ENCODE assay signal across 21 cellular contexts in the genomic region with DNA sequence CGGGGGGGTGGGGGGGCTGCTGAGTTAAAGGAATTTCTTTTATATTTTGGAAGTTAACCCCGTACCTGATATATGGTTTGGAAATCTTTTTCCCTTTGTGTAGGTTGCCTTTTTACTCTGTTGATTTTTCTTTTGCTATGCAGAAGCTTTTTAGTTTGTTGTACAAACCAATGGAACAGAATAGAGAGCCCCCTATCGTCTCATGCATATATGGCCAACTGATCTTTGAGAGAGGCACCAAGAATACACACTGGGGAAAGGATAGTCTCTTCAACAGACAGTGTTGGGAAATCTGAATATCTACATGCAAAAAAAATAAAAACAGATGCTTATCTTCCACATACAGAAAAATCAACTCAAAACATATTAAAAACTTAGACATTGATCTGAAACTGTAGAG.
DNase-seq lines count a peak whose midpoint lies in the region; ATAC-seq, FAIRE-seq and TF ChIP-seq lines count a peak whose summit lies in the region.
"Had no signal": no experiment of that assay in that cellular context is flagged by ENCODE, and none has a peak within 500 bp of the region (broad histone marks: within the 10 kb centered on the region; RNA-seq: fewer than 3 reads in every experiment).

No MANE protein-coding gene starts in this region.

- no peak overlapping the region for H3K4me3 ChIP-seq in epithelial cell of proximal tubule (ENCODE audit: low read depth, low read length)
- no peak overlapping the region for H3K4me3 ChIP-seq in smooth muscle cell
- H3K4me3 ChIP-seq: psoas muscle, transverse colon had no signal

- no peaks in the 10 kb centered on the region for H4K20me1 ChIP-seq in smooth muscle cell (ENCODE audit: low read depth)

- peaks cover 1% of the 10 kb centered on the region for H3K4me1 Mint-ChIP-seq in glutamatergic neuron (ENCODE audit: low read depth, unreplicated experiment)
- H3K4me1 Mint-ChIP-seq: CD14-positive monocyte; stimulated activated effector memory CD8-positive, alpha-beta T cell treated with anti-CD3 and anti-CD28 coated beads, Interleukin-12 subunit alpha, Interleukin-12 subunit beta, amount 100 ng/mL, for 72 hours had no signal

- no peak overlapping the region for H3K27ac Mint-ChIP-seq in glutamatergic neuron (ENCODE audit: unreplicated experiment)
- H3K27ac Mint-ChIP-seq: CD14-positive monocyte; stimulated activated effector memory CD8-positive, alpha-beta T cell treated with anti-CD3 and anti-CD28 coated beads, Interleukin-12 subunit alpha, Interleukin-12 subunit beta, amount 100 ng/mL, for 72 hours had no signal

- no peaks in the 10 kb centered on the region for H3K27me3 ChIP-seq in smooth muscle cell (ENCODE audit: low read depth)
- H3K27me3 ChIP-seq: transverse colon had no signal

- H3K27me3 Mint-ChIP-seq in glutamatergic neuron (ENCODE audit: unreplicated experiment), result no peaks in the 10 kb centered on the region

- no peak overlapping the region for H3K27ac ChIP-seq in smooth muscle cell (ENCODE audit: low read depth)
- H3K27ac ChIP-seq: psoas muscle, transverse colon had no signal

- no peak overlapping the region for H2AFZ ChIP-seq in smooth muscle cell (ENCODE audit: low read depth)

- ATAC-seq in HG02763 (IDR thresholded peaks at IDR 0.05; ENCODE audit: unreplicated experiment), result no peak
- ATAC-seq: left ventricle myocardium superior; psoas muscle; stimulated activated effector memory CD8-positive, alpha-beta T cell treated with anti-CD3 and anti-CD28 coated beads, Interleukin-12 subunit alpha, Interleukin-12 subunit beta, amount 100 ng/mL, for 72 hours had no signal

- H3K79me2 ChIP-seq in smooth muscle cell (ENCODE audit: low read depth), result no peaks in the 10 kb centered on the region

- no peaks in the 10 kb centered on the region for H3K36me3 ChIP-seq in smooth muscle cell (ENCODE audit: low read depth)
- H3K36me3 ChIP-seq: transverse colon had no signal

- WGBS in smooth muscle cell (ENCODE audit: low lambda C conversion rate), result 66% methylated on average over 3 of the region's 3 CpGs

- TF ChIP-seq POLR2A in GM12892 (IDR thresholded peaks at IDR 0.05; ENCODE audit: low read depth, low read length), result no peak

- H3K9ac ChIP-seq in smooth muscle cell (ENCODE audit: low read depth), result no peak overlapping the region

- H3K9me3 Mint-ChIP-seq in glutamatergic neuron (ENCODE audit: unreplicated experiment), result peaks cover 2% of the 10 kb centered on the region

- H3F3A ChIP-seq in smooth muscle cell (ENCODE audit: low read depth), result no peaks in the 10 kb centered on the region

- peaks cover 5% of the 10 kb centered on the region for H3K36me3 Mint-ChIP-seq in glutamatergic neuron (ENCODE audit: unreplicated experiment)
- H3K36me3 Mint-ChIP-seq: CD14-positive monocyte; stimulated activated effector memory CD8-positive, alpha-beta T cell treated with anti-CD3 and anti-CD28 coated beads, Interleukin-12 subunit alpha, Interleukin-12 subunit beta, amount 100 ng/mL, for 72 hours had no signal

- H3K9me3 ChIP-seq in smooth muscle cell (replicated peaks; ENCODE audit: low read depth), result no peaks in the 10 kb centered on the region
- H3K9me3 ChIP-seq: psoas muscle, transverse colon had no signal

- peak; percentile 18 for DNase-seq in NCI-H1694 (lab: John Stamatoyannopoulos, UW)
- no peak for DNase-seq in NCI-H1694 treated with DMSO at 0.1 percent for 48 hours (lab: John Stamatoyannopoulos, UW)
- DNase-seq in NCI-H69 (lab: John Stamatoyannopoulos, UW), result peak; percentile 8
- no peak for DNase-seq in epithelial cell of proximal tubule (ENCODE audit: low read depth)
- no peak for DNase-seq in smooth muscle cell (lab: John Stamatoyannopoulos, UW; ENCODE audit: unreplicated experiment)
- DNase-seq in glutamatergic neuron, result no peak
- no peak for DNase-seq in GM12892 (ENCODE audit: insufficient read length)
- DNase-seq: activated CD4-positive, alpha-beta T cell treated with anti-CD3 and anti-CD28 coated beads for 4 hours; activated gamma-delta T cell treated with Interleukin-2 at 50 U/mL for 16 hours; aorta; cerebellar nuclear complex; left ventricle myocardium superior; NCI-H1417 treated with DMSO at 0.1 percent for 48 hours; NCI-H2227 treated with DMSO at 0.1 percent for 48 hours; psoas muscle; SIG-M5; transverse colon had no signal

- no peak overlapping the region for H3K4me3 Mint-ChIP-seq in glutamatergic neuron (ENCODE audit: unreplicated experiment)
- H3K4me3 Mint-ChIP-seq: CD14-positive monocyte; stimulated activated effector memory CD8-positive, alpha-beta T cell treated with anti-CD3 and anti-CD28 coated beads, Interleukin-12 subunit alpha, Interleukin-12 subunit beta, amount 100 ng/mL, for 72 hours had no signal

- no peak for FAIRE-seq in GM12892 (lab: Jason Lieb, UNC)
- FAIRE-seq: HTR-8/SVneo had no signal

- H3K4me2 ChIP-seq in smooth muscle cell, result no peak overlapping the region

- no peaks in the 10 kb centered on the region for H3K4me1 ChIP-seq in smooth muscle cell (ENCODE audit: low read depth)
- H3K4me1 ChIP-seq: psoas muscle, transverse colon had no signal

- TF ChIP-seq CTCF in epithelial cell of proximal tubule (conservative IDR thresholded peaks at IDR 0.05; ENCODE audit: low read depth, low read length) (peak; percentile 53), smooth muscle cell (IDR thresholded peaks at IDR 0.05; ENCODE audit: borderline replicate concordance, insufficient read depth, poor library complexity, severe bottlenecking) (peak; percentile 28), glutamatergic neuron (IDR thresholded peaks at IDR 0.05; ENCODE audit: partially characterized antibody, unreplicated experiment) (no peak)

Comparison
In these comparisons a context has a peak if more than half of its experiments do, and no peak if none do; other contexts are left out.
1. DNase-seq: peak in NCI-H1694 (single experiment) and NCI-H69 (single experiment); none in NCI-H1694 treated with DMSO at 0.1 percent for 48 hours (single experiment), epithelial cell of proximal tubule (single experiment), smooth muscle cell (single experiment), glutamatergic neuron (single experiment) and GM12892 (single experiment).